Comparison of ENCODE assay signal across 16 cellular contexts in the genomic region with DNA sequence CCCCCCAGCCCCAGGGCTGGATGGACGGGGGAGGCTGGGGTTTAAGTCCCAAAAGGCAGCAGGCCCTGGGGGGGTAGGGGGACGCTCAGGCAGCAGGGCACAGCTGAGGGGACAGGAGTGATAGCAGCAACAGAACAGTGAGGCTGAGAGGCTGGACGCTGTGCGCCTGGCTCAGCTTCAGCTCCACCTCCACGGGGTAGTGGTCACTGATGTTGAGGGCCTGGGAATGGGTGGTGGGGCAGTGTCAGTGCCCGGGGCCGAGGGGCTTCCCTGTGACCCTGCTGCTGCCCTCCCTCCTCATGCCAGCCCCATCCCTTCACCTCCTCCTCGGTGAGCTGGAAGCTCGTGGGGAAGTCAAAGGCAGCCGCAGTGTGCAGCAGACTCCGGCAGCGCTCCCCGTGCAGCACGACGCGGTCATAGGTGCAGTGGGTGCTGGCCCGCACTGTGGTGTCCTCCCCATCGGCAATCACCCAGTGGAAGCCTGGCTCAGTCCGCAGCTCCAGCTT.
DNase-seq lines count a peak whose midpoint lies in the region; ATAC-seq and TF ChIP-seq lines count a peak whose summit lies in the region.
"Had no signal": no experiment of that assay in that cellular context is flagged by ENCODE, and none has a peak within 500 bp of the region (broad histone marks: within the 10 kb centered on the region; RNA-seq: fewer than 3 reads in every experiment).

No MANE protein-coding gene starts in this region.

- peak overlapping the region; percentile 12 for H3K4me3 Mint-ChIP-seq in activated T-cell treated with anti-CD3 and anti-CD28 coated beads, Interleukin-2, amount 50 U/mL, for 24 hours
- no peak overlapping the region for H3K4me3 Mint-ChIP-seq in stimulated activated memory B cell treated with anti-CD40 and anti-IgM and Interleukin-4, amounts not matched to agents 10 μg/mL and 1 μg/mL and 100 μg/mL, for 72 hours
- H3K4me3 Mint-ChIP-seq: H9; stimulated activated naive CD8-positive, alpha-beta T cell treated with anti-CD3 and anti-CD28 coated beads, Interleukin-15, Interleukin-2, amounts not matched to agents 100 ng/mL and 50 ng/mL, for 24 hours had no signal

- H3K9ac ChIP-seq in SK-N-MC (ENCODE audit: insufficient read length): no peak overlapping the region

- H3K36me3 ChIP-seq in SK-N-MC (ENCODE audit: insufficient read depth, low read length): peaks cover 26% of the 10 kb centered on the region
- H3K36me3 ChIP-seq: colonic mucosa had no signal

- H3K36me3 Mint-ChIP-seq in activated T-cell treated with anti-CD3 and anti-CD28 coated beads, Interleukin-2, amount 50 U/mL, for 24 hours (ENCODE audit: low read depth): peaks cover 44% of the 10 kb centered on the region
- peaks cover 27% of the 10 kb centered on the region for H3K36me3 Mint-ChIP-seq in stimulated activated memory B cell treated with anti-CD40 and anti-IgM and Interleukin-4, amounts not matched to agents 10 μg/mL and 1 μg/mL and 100 μg/mL, for 72 hours

- TF ChIP-seq POLR2A in erythroblast (IDR thresholded peaks at IDR 0.05; ENCODE audit: low read length): no peak

- peak overlapping the region; percentile 99 for H3K27ac Mint-ChIP-seq in activated T-cell treated with anti-CD3 and anti-CD28 coated beads, Interleukin-2, amount 50 U/mL, for 24 hours
- H3K27ac Mint-ChIP-seq in stimulated activated memory B cell treated with anti-CD40 and anti-IgM and Interleukin-4, amounts not matched to agents 10 μg/mL and 1 μg/mL and 100 μg/mL, for 72 hours: peak overlapping the region; percentile 35

- H3K4me1 Mint-ChIP-seq in activated T-cell treated with anti-CD3 and anti-CD28 coated beads, Interleukin-2, amount 50 U/mL, for 24 hours (ENCODE audit: low read depth): peaks cover 6% of the 10 kb centered on the region
- H3K4me1 Mint-ChIP-seq in stimulated activated memory B cell treated with anti-CD40 and anti-IgM and Interleukin-4, amounts not matched to agents 10 μg/mL and 1 μg/mL and 100 μg/mL, for 72 hours: peaks cover 14% of the 10 kb centered on the region

- H3K9me3 ChIP-seq in SK-N-MC (ENCODE audit: low read depth, low read length): no peaks in the 10 kb centered on the region
- H3K9me3 ChIP-seq: colonic mucosa, pancreas had no signal

- peak; percentile 37 for DNase-seq in activated T-cell treated with anti-CD3 and anti-CD28 coated beads, Interleukin-2, amount 50 U/mL, for 24 hours
- DNase-seq in activated T-cell treated with anti-CD3 and anti-CD28 coated beads, Interleukin-2, amount 50 U/mL, for 48 hours: no peak
- DNase-seq in SK-N-MC (ENCODE audit: low read depth, low spot score) (no peak), epithelial cell of prostate (ENCODE audit: low read depth, low spot score) (no peak), DMS114 treated with DMSO at 0.1 percent for 48 hours (lab: John Stamatoyannopoulos, UW; ENCODE audit: unreplicated experiment) (no peak), erythroblast (lab: John Stamatoyannopoulos, UW) (no peak)
- DNase-seq: activated CD4-positive, alpha-beta T cell treated with anti-CD3 and anti-CD28 coated beads, Interleukin-2, amount 50 U/mL, for 1 hour; colonic mucosa; H9; MM.1S; SW 1271 had no signal

- peaks cover 10% of the 10 kb centered on the region for H3K27me3 Mint-ChIP-seq in activated T-cell treated with anti-CD3 and anti-CD28 coated beads, Interleukin-2, amount 50 U/mL, for 24 hours
- H3K27me3 Mint-ChIP-seq in stimulated activated memory B cell treated with anti-CD40 and anti-IgM and Interleukin-4, amounts not matched to agents 10 μg/mL and 1 μg/mL and 100 μg/mL, for 72 hours: no peaks in the 10 kb centered on the region

- H3K4me3 ChIP-seq in SK-N-MC: no peak overlapping the region
- H3K4me3 ChIP-seq: colonic mucosa, pancreas had no signal

- H3K27ac ChIP-seq in SK-N-MC (peak overlapping the region; percentile 57; the same call in 1 of the 2 replicates), epithelial cell of prostate (peak overlapping the region; percentile 94)
- H3K27ac ChIP-seq: colonic mucosa had no signal

- H3K9me3 Mint-ChIP-seq in activated T-cell treated with anti-CD3 and anti-CD28 coated beads, Interleukin-2, amount 50 U/mL, for 24 hours: no peaks in the 10 kb centered on the region
- H3K9me3 Mint-ChIP-seq in stimulated activated memory B cell treated with anti-CD40 and anti-IgM and Interleukin-4, amounts not matched to agents 10 μg/mL and 1 μg/mL and 100 μg/mL, for 72 hours: no peaks in the 10 kb centered on the region
- H3K9me3 Mint-ChIP-seq: activated naive CD4-positive, alpha-beta T cell treated with anti-CD3 and anti-CD28 coated beads, Interleukin-2, amount 50 U/mL, for 72 hours; stimulated activated naive CD8-positive, alpha-beta T cell treated with anti-CD3 and anti-CD28 coated beads, Interleukin-15, Interleukin-2, amounts not matched to agents 100 ng/mL and 50 ng/mL, for 24 hours had no signal

- no peak for ATAC-seq in stimulated activated memory B cell treated with anti-CD40 and anti-IgM and Interleukin-4, amounts not matched to agents 10 μg/mL and 1 μg/mL and 100 μg/mL, for 72 hours
- no peak for ATAC-seq in GM21825 (IDR thresholded peaks at IDR 0.05; ENCODE audit: unreplicated experiment)
- ATAC-seq: pancreas had no signal
